8 cellular contexts compared by ENCODE assay signal in genomic region chr1:78003070-78003751, GRCh38. TPM values are rescaled to one million over a fixed set of nuclear protein-coding genes. Genes with fewer than 3 reads are reported as not detected.
DNase-seq lines count a peak whose midpoint lies in the region; ATAC-seq and TF ChIP-seq lines count a peak whose summit lies in the region.

No MANE protein-coding gene starts in this region.

- peaks cover 2% of the 10 kb centered on the region for H3K36me3 Mint-ChIP-seq in activated CD4-positive, alpha-beta memory T cell treated with anti-CD3 and anti-CD28 coated beads, Interleukin-2, amount 10 ng/mL, durations not matched to agents 7 days and 5 days (ENCODE audit: low read depth)
- peaks cover 4% of the 10 kb centered on the region for H3K36me3 Mint-ChIP-seq in activated CD4-positive, alpha-beta memory T cell treated with anti-CD3 and anti-CD28 coated beads for 36 hours

- peaks cover 2% of the 10 kb centered on the region for H3K27me3 Mint-ChIP-seq in activated CD4-positive, alpha-beta memory T cell treated with anti-CD3 and anti-CD28 coated beads, Interleukin-2, amount 10 ng/mL, durations not matched to agents 7 days and 5 days
- peaks cover 3% of the 10 kb centered on the region for H3K27me3 Mint-ChIP-seq in activated CD4-positive, alpha-beta memory T cell treated with anti-CD3 and anti-CD28 coated beads for 36 hours

- peaks cover 25% of the 10 kb centered on the region for H3K79me2 ChIP-seq in hepatocyte

- peak overlapping the region; percentile 13 for H3K27ac Mint-ChIP-seq in activated CD4-positive, alpha-beta memory T cell treated with anti-CD3 and anti-CD28 coated beads, Interleukin-2, amount 10 ng/mL, durations not matched to agents 7 days and 5 days
- H3K27ac Mint-ChIP-seq in activated CD4-positive, alpha-beta memory T cell treated with anti-CD3 and anti-CD28 coated beads for 36 hours = no peak overlapping the region

- H3K9me3 ChIP-seq in hepatocyte (ENCODE audit: low read depth) = no peaks in the 10 kb centered on the region

- no peaks in the 10 kb centered on the region for H3K36me3 ChIP-seq in hepatocyte (replicated peaks; ENCODE audit: insufficient read depth, low read depth)

- peak overlapping the region; percentile 70 for H3K4me2 ChIP-seq in hepatocyte

- H3K4me3 ChIP-seq in hepatocyte = no peak overlapping the region

- H4K20me1 ChIP-seq in hepatocyte (ENCODE audit: insufficient read depth, poor library complexity, severe bottlenecking) = peaks cover 2% of the 10 kb centered on the region

- no peak overlapping the region for H3K4me3 Mint-ChIP-seq in activated CD4-positive, alpha-beta memory T cell treated with anti-CD3 and anti-CD28 coated beads, Interleukin-2, amount 10 ng/mL, durations not matched to agents 7 days and 5 days
- H3K4me3 Mint-ChIP-seq in activated CD4-positive, alpha-beta memory T cell treated with anti-CD3 and anti-CD28 coated beads for 36 hours = no peak overlapping the region

- CTCF ChIA-PET in activated CD4-positive, alpha-beta memory T cell treated with anti-CD3 and anti-CD28 coated beads, Interleukin-2, amount 10 ng/mL, durations not matched to agents 7 days and 5 days (lab: Charles Lee) = interaction anchor here (0.9 to 2.9 kb wide), 3 partner anchors 23 to 111 kb away, joined by 3 to 15 read pairs (median 4); partner anchors contain the start of gene FUBP1
- CTCF ChIA-PET in activated CD4-positive, alpha-beta memory T cell treated with anti-CD3 and anti-CD28 coated beads for 36 hours (lab: Charles Lee) = interaction anchor here (0.5 to 5.0 kb wide), 6 partner anchors 23 to 329 kb away, joined by 3 to 34 read pairs (median 6); partner anchors contain the start of genes FUBP1 and ZZZ3

- no peaks in the 10 kb centered on the region for H3K27me3 ChIP-seq in hepatocyte

- H2AFZ ChIP-seq in hepatocyte = no peak overlapping the region

- POLR2A ChIA-PET in activated CD4-positive, alpha-beta memory T cell treated with anti-CD3 and anti-CD28 coated beads, Interleukin-2, amount 10 ng/mL, durations not matched to agents 7 days and 5 days (lab: Charles Lee) = interaction anchor here (0.9 to 15.8 kb wide), 10 partner anchors 8 to 619 kb away, joined by 3 to 671 read pairs (median 18); partner anchors contain the start of genes FUBP1, GIPC2 and ZZZ3
- POLR2A ChIA-PET in activated CD4-positive, alpha-beta memory T cell treated with anti-CD3 and anti-CD28 coated beads for 36 hours (lab: Charles Lee) = interaction anchor here (1.2 to 7.6 kb wide), 9 partner anchors 8 to 223 kb away, joined by 3 to 297 read pairs (median 6); partner anchors contain the start of genes FUBP1, GIPC2 and MIGA1

- peaks cover 33% of the 10 kb centered on the region for H3K4me1 Mint-ChIP-seq in activated CD4-positive, alpha-beta memory T cell treated with anti-CD3 and anti-CD28 coated beads, Interleukin-2, amount 10 ng/mL, durations not matched to agents 7 days and 5 days
- peaks cover 31% of the 10 kb centered on the region for H3K4me1 Mint-ChIP-seq in activated CD4-positive, alpha-beta memory T cell treated with anti-CD3 and anti-CD28 coated beads for 36 hours (ENCODE audit: low read depth)

- no peak for DNase-seq in activated CD4-positive, alpha-beta memory T cell treated with anti-CD3 and anti-CD28 coated beads, Interleukin-2, amount 10 ng/mL, durations not matched to agents 7 days and 5 days
- no peak for DNase-seq in activated CD4-positive, alpha-beta memory T cell treated with anti-CD3 and anti-CD28 coated beads for 36 hours
- DNase-seq in hepatocyte (ENCODE audit: low spot score) = no peak
- no peak for DNase-seq in COR-L47 (lab: John Stamatoyannopoulos, UW)
- DNase-seq in MV-4-11 (lab: John Stamatoyannopoulos, UW) = no peak

- H3K4me1 ChIP-seq in hepatocyte (ENCODE audit: insufficient read depth) = no peaks in the 10 kb centered on the region

- peak overlapping the region; percentile 60; the same call in 1 of the 2 replicates for H3K27ac ChIP-seq in VCaP
- H3K27ac ChIP-seq in hepatocyte = peak overlapping the region; percentile 89
- H3K27ac ChIP-seq in temporal lobe (ENCODE audit: low read depth, low read length) = peak overlapping the region; percentile 94

- TF ChIP-seq CTCF in VCaP (conservative IDR thresholded peaks at IDR 0.05) (no peak), hepatocyte (IDR thresholded peaks at IDR 0.05; ENCODE audit: poor library complexity) (no peak)

- no peaks in the 10 kb centered on the region for H3K9me2 ChIP-seq in hepatocyte (replicated peaks; ENCODE audit: insufficient read depth)

- intact Hi-C loops in activated CD4-positive, alpha-beta memory T cell treated with anti-CD3 and anti-CD28 coated beads for 36 hours (cut with micrococcal nuclease) = loop anchor here (5.0 kb wide), 1 partner anchor 41 kb away; no protein-coding TSS in a partner anchor

- H3K9me3 Mint-ChIP-seq in activated CD4-positive, alpha-beta memory T cell treated with anti-CD3 and anti-CD28 coated beads, Interleukin-2, amount 10 ng/mL, durations not matched to agents 7 days and 5 days = no peaks in the 10 kb centered on the region
- peaks cover 2% of the 10 kb centered on the region for H3K9me3 Mint-ChIP-seq in activated CD4-positive, alpha-beta memory T cell treated with anti-CD3 and anti-CD28 coated beads for 36 hours

- 68% methylated on average over 3 of the region's 3 CpGs for WGBS in hepatocyte (ENCODE audit: low lambda C conversion rate, missing lambda C conversion rate)

- ATAC-seq in GM19452 (IDR thresholded peaks at IDR 0.05; ENCODE audit: unreplicated experiment) = no peak

RNA-seq across cellular contexts. Expression of gene DNAJB4, which starts 1.5 kb away (rescaled TPM):
- total RNA-seq in activated CD4-positive, alpha-beta memory T cell treated with anti-CD3 and anti-CD28 coated beads, Interleukin-2, amount 10 ng/mL, durations not matched to agents 7 days and 5 days = 10 to 100 TPM; 12.9 to 16.2 TPM
- total RNA-seq in activated CD4-positive, alpha-beta memory T cell treated with anti-CD3 and anti-CD28 coated beads for 36 hours = 10 to 100 TPM in 1 of 2 experiments, 1 to 10 TPM in 1; 9.1 to 10.8 TPM
- 36.5 and 48.0 TPM in 2 replicates for total RNA-seq in hepatocyte
- polyA plus RNA-seq in hepatocyte = 22.7 and 29.5 TPM in 2 replicates
- total RNA-seq in temporal lobe = 27.0 TPM

RNA-seq across cellular contexts. Expression of gene FUBP1, which starts 24.3 kb away (rescaled TPM):
- 100 to 1,000 TPM; 182 to 185 TPM for total RNA-seq in activated CD4-positive, alpha-beta memory T cell treated with anti-CD3 and anti-CD28 coated beads, Interleukin-2, amount 10 ng/mL, durations not matched to agents 7 days and 5 days
- total RNA-seq in activated CD4-positive, alpha-beta memory T cell treated with anti-CD3 and anti-CD28 coated beads for 36 hours = 100 to 1,000 TPM; 204 to 220 TPM
- 145 and 151 TPM in 2 replicates for total RNA-seq in hepatocyte
- 64.0 and 73.0 TPM in 2 replicates for polyA plus RNA-seq in hepatocyte
- total RNA-seq in temporal lobe = 241 TPM

RNA-seq across cellular contexts. Expression of gene GIPC2, which starts 42.6 kb away (rescaled TPM):
- under 1 TPM; 0.10 to 0.15 TPM for total RNA-seq in activated CD4-positive, alpha-beta memory T cell treated with anti-CD3 and anti-CD28 coated beads, Interleukin-2, amount 10 ng/mL, durations not matched to agents 7 days and 5 days
- under 1 TPM in 1 of 2 experiments, not detected in 1; 0.17 TPM for total RNA-seq in activated CD4-positive, alpha-beta memory T cell treated with anti-CD3 and anti-CD28 coated beads for 36 hours
- total RNA-seq in hepatocyte (24.0 TPM in 2 replicates), temporal lobe (0.25 TPM)
- polyA plus RNA-seq in hepatocyte = 8.4 and 16.9 TPM in 2 replicates

Comparison
In these comparisons a context has a peak if more than half of its experiments do, and no peak if none do; other contexts are left out.
1. RNA of gene GIPC2, which starts 42.6 kb away (total RNA-seq): 24.0 TPM in hepatocyte; 0.25 TPM in temporal lobe (single experiment), 0.17 TPM in activated CD4-positive, alpha-beta memory T cell treated with anti-CD3 and anti-CD28 coated beads for 36 hours and 0.10 to 0.15 TPM in activated CD4-positive, alpha-beta memory T cell treated with anti-CD3 and anti-CD28 coated beads, Interleukin-2, amount 10 ng/mL, durations not matched to agents 7 days and 5 days; every median in the first group is over 10 times any median in the second.
2. Peak in every context shown above with its lines, with median percentiles within 50 percentile points of each other: H3K27ac ChIP-seq.